Comparison of ENCODE assay signal across 15 cellular contexts in genomic region chr1:17553970-17554369, GRCh38. TPM values are rescaled to one million over a fixed set of nuclear protein-coding genes. Genes with fewer than 3 reads are reported as not detected.
DNase-seq lines count a peak whose midpoint lies in the region; ATAC-seq, FAIRE-seq and TF ChIP-seq lines count a peak whose summit lies in the region.
"Had no signal": no experiment of that assay in that cellular context is flagged by ENCODE, and none has a peak within 500 bp of the region (broad histone marks: within the 10 kb centered on the region; RNA-seq: fewer than 3 reads in every experiment).

No MANE protein-coding gene starts in this region.

- no peak overlapping the region for H2BK15ac ChIP-seq in mesendoderm (replicated peaks; ENCODE audit: low read depth)

- H3K9ac ChIP-seq in mesendoderm (ENCODE audit: low read length) = no peak overlapping the region

- H4K8ac ChIP-seq in mesendoderm (ENCODE audit: low read depth, low read length) = no peak overlapping the region

- intact Hi-C loops in A673 (cut with micrococcal nuclease; ENCODE audit: unreplicated experiment) = no loop called here

- no peak overlapping the region for H3K23ac ChIP-seq in mesendoderm (ENCODE audit: low read length)

- no peak overlapping the region for H3K27ac Mint-ChIP-seq in immature natural killer cell

- no peak overlapping the region for H2AK5ac ChIP-seq in mesendoderm (ENCODE audit: low read length)

- no peak for ATAC-seq in HG02610 (IDR thresholded peaks at IDR 0.05; ENCODE audit: unreplicated experiment)
- ATAC-seq: naive thymus-derived CD8-positive, alpha-beta T cell; upper lobe of right lung had no signal

- H3K18ac ChIP-seq in mesendoderm (ENCODE audit: low read length) = no peak overlapping the region

- H2BK120ac ChIP-seq in mesendoderm (ENCODE audit: low read depth, low read length) = no peak overlapping the region

- H2BK5ac ChIP-seq in mesendoderm (ENCODE audit: low read length) = no peak overlapping the region

- H4K5ac ChIP-seq in mesendoderm (ENCODE audit: low read length) = no peak overlapping the region

- no peaks in the 10 kb centered on the region for H3K4me1 Mint-ChIP-seq in immature natural killer cell
- H3K4me1 Mint-ChIP-seq: naive thymus-derived CD8-positive, alpha-beta T cell had no signal

- H3K4ac ChIP-seq in mesendoderm (ENCODE audit: low read depth, low read length) = no peak overlapping the region

- no peaks in the 10 kb centered on the region for H3K9me3 Mint-ChIP-seq in immature natural killer cell
- H3K9me3 Mint-ChIP-seq: naive thymus-derived CD8-positive, alpha-beta T cell had no signal

- H3K4me3 ChIP-seq in bronchial epithelial cell (ENCODE audit: low read depth, low read length) (no peak overlapping the region), mesendoderm (ENCODE audit: low read length) (no peak overlapping the region), A673 (ENCODE audit: low read depth, low read length, poor library complexity, severe bottlenecking) (no peak overlapping the region)
- H3K4me3 ChIP-seq: upper lobe of right lung had no signal

- no peaks in the 10 kb centered on the region for H3K4me1 ChIP-seq in mesendoderm (ENCODE audit: control insufficient read depth, low read depth, low read length)
- no peaks in the 10 kb centered on the region for H3K4me1 ChIP-seq in A673 (ENCODE audit: insufficient read depth, low read length, poor library complexity, severe bottlenecking)

- POLR2A ChIA-PET in A673 (lab: Charles Lee; ENCODE audit: low non-redundant PET) = no interaction called here

- H3K36me3 ChIP-seq in bronchial epithelial cell (ENCODE audit: control insufficient read depth, insufficient read depth, low read length) = no peaks in the 10 kb centered on the region
- no peaks in the 10 kb centered on the region for H3K36me3 ChIP-seq in mesendoderm (ENCODE audit: control insufficient read depth, insufficient read depth, low read length)
- no peaks in the 10 kb centered on the region for H3K36me3 ChIP-seq in A673 (ENCODE audit: insufficient read depth, low read length, poor library complexity, severe bottlenecking)
- H3K36me3 ChIP-seq: upper lobe of right lung had no signal

- CTCF ChIA-PET in A673 (lab: Charles Lee) = no interaction called here

- peaks cover 9% of the 10 kb centered on the region for H3K79me1 ChIP-seq in mesendoderm (ENCODE audit: low read length)

- H3K27me3 Mint-ChIP-seq in immature natural killer cell (ENCODE audit: low read depth in 3 of 3) = peaks cover 0 to 10% (median 2%) of the 10 kb centered on the region in 3 donors

- peak; percentile 92 for FAIRE-seq in bronchial epithelial cell (lab: Jason Lieb, UNC)
- FAIRE-seq: GM12892 had no signal

- no peak overlapping the region for H3K56ac ChIP-seq in mesendoderm (ENCODE audit: low read length)

- H3K27ac ChIP-seq in mesendoderm (ENCODE audit: low read depth, low read length) (no peak overlapping the region), A673 (ENCODE audit: low read depth, low read length, poor library complexity, severe bottlenecking) (no peak overlapping the region)
- H3K27ac ChIP-seq: C4-2B, upper lobe of right lung had no signal

- WGBS in mesendoderm (ENCODE audit: extremely low coverage, insufficient coverage, low lambda C conversion rate) = no CpG with 5 or more reads among the region's 7 CpGs

- H3K4me2 ChIP-seq in mesendoderm (ENCODE audit: low read length) = no peak overlapping the region

- peaks cover 19% of the 10 kb centered on the region for H3K79me2 ChIP-seq in mesendoderm (ENCODE audit: control insufficient read depth, insufficient read depth, low read length)

- no peaks in the 10 kb centered on the region for H3K27me3 ChIP-seq in bronchial epithelial cell (ENCODE audit: control insufficient read depth, insufficient read depth, low read length)
- H3K27me3 ChIP-seq in mesendoderm (ENCODE audit: insufficient read depth, low read length, poor library complexity) = no peaks in the 10 kb centered on the region
- no peaks in the 10 kb centered on the region for H3K27me3 ChIP-seq in A673 (replicated peaks; ENCODE audit: insufficient read depth, low read depth, low read length, poor library complexity)
- H3K27me3 ChIP-seq: upper lobe of right lung had no signal

- no peak for TF ChIP-seq CTCF in bronchial epithelial cell (IDR thresholded peaks at IDR 0.05; ENCODE audit: insufficient read depth, low read length, severe bottlenecking)
- TF ChIP-seq CTCF in A673 (conservative IDR thresholded peaks at IDR 0.05; ENCODE audit: low read depth, low read length) = no peak

- in situ Hi-C loops in ACHN (cut with HindIII; ENCODE audit: low pct_ligation_motif_present, low pct_unique_long_range_greater_than_20kb, low sequenced_read_pairs) = no loop called here

- H3K4me3 Mint-ChIP-seq in immature natural killer cell = no peak overlapping the region
- H3K4me3 Mint-ChIP-seq: naive thymus-derived CD8-positive, alpha-beta T cell had no signal

- BruUV-seq in A673 (replicated peaks; lab: Mats Ljungman, UMichigan) = no TSS peak

- peak; percentile 79 for DNase-seq in ACHN
- DNase-seq in HS-5 (ENCODE audit: low read depth) = peak; percentile 76
- peak; percentile 96 for DNase-seq in bronchial epithelial cell (ENCODE audit: low read depth)
- DNase-seq in mesendoderm = peak; percentile 80
- DNase-seq in SKM-1 treated with dmso at 0.1 percent for 144 hours (lab: John Stamatoyannopoulos, UW; ENCODE audit: unreplicated experiment) = no peak
- DNase-seq in A673 (ENCODE audit: low spot score) = no peak
- no peak for DNase-seq in immature natural killer cell
- DNase-seq: amygdala; naive thymus-derived CD8-positive, alpha-beta T cell; NCI-H1436; stimulated activated CD4-positive, alpha-beta T cell treated with anti-CD3 and anti-CD28 coated beads, Interleukin-2, amount 100 ng/mL, for 48 hours; upper lobe of right lung had no signal

- no peaks in the 10 kb centered on the region for H3K9me3 ChIP-seq in A673 (ENCODE audit: low read depth, low read length, poor library complexity, severe bottlenecking)
- H3K9me3 ChIP-seq: upper lobe of right lung had no signal

- H3K36me3 Mint-ChIP-seq in immature natural killer cell = no peaks in the 10 kb centered on the region
- H3K36me3 Mint-ChIP-seq: naive thymus-derived CD8-positive, alpha-beta T cell had no signal

RNA-seq across cellular contexts. Expression of gene ARHGEF10L, which starts 14.5 kb away (rescaled TPM):
- 6.3 and 14.8 TPM in 2 replicates for total RNA-seq in bronchial epithelial cell
- polyA plus RNA-seq in mesendoderm (2013, experiment 1 of 2) = 7.9 TPM
- 7.7 TPM for polyA plus RNA-seq in mesendoderm (2013, experiment 2 of 2)
- total RNA-seq in A673 (2021) = 3.3 and 5.1 TPM in 2 replicates
- under 1 TPM in 2 of 3 donors, not detected in 1; 0.17 to 0.20 TPM for polyA plus RNA-seq in immature natural killer cell
- polyA plus RNA-seq: naive thymus-derived CD8-positive, alpha-beta T cell had no signal

Comparison
In these comparisons a context has a peak if more than half of its experiments do, and no peak if none do; other contexts are left out.
1. DNase-seq: peak in ACHN (single experiment), HS-5 (single experiment), bronchial epithelial cell (single experiment) and mesendoderm (single experiment); none in SKM-1 treated with dmso at 0.1 percent for 144 hours (single experiment), A673 (single experiment) and immature natural killer cell (0 of 3).